29 cellular contexts compared by ENCODE assay signal in genomic region chr9:133653638-133654037, GRCh38. TPM values are rescaled to one million over a fixed set of nuclear protein-coding genes. Genes with fewer than 3 reads are reported as not detected.
"Had no signal": no experiment of that assay in that cellular context is flagged by ENCODE, and none has a peak within 500 bp of the region (broad histone marks: within the 10 kb centered on the region; RNA-seq: fewer than 3 reads in every experiment).

No MANE protein-coding gene starts in this region.

- H3K4me3 ChIP-seq: dorsolateral prefrontal cortex, heart left ventricle, tibial artery, upper lobe of left lung, uterus had no signal

- H3K4me3 Mint-ChIP-seq: stimulated activated memory B cell treated with anti-CD40 and anti-IgM and Interleukin-4, amounts not matched to agents 10 μg/mL and 1 μg/mL and 100 μg/mL, for 72 hours; stimulated activated naive CD8-positive, alpha-beta T cell treated with anti-CD3 and anti-CD28 coated beads, Interleukin-15, Interleukin-2, amounts not matched to agents 100 ng/mL and 50 ng/mL, for 24 hours had no signal

- ATAC-seq: heart left ventricle; naive thymus-derived CD4-positive, alpha-beta T cell; right cardiac atrium; stimulated activated memory B cell treated with anti-CD40 and anti-IgM and Interleukin-4, amounts not matched to agents 10 μg/mL and 1 μg/mL and 100 μg/mL, for 72 hours had no signal

- H3K4me1 ChIP-seq: uterus had no signal

- H3K4me1 Mint-ChIP-seq: stimulated activated memory B cell treated with anti-CD40 and anti-IgM and Interleukin-4, amounts not matched to agents 10 μg/mL and 1 μg/mL and 100 μg/mL, for 72 hours had no signal

- H3K27ac ChIP-seq: heart left ventricle, tibial artery, upper lobe of left lung, uterus had no signal

- H3K27ac Mint-ChIP-seq: stimulated activated memory B cell treated with anti-CD40 and anti-IgM and Interleukin-4, amounts not matched to agents 10 μg/mL and 1 μg/mL and 100 μg/mL, for 72 hours; stimulated activated naive CD8-positive, alpha-beta T cell treated with anti-CD3 and anti-CD28 coated beads, Interleukin-15, Interleukin-2, amounts not matched to agents 100 ng/mL and 50 ng/mL, for 24 hours had no signal

- H3K36me3 ChIP-seq: heart left ventricle, tibial artery, upper lobe of left lung, uterus had no signal

- H3K36me3 Mint-ChIP-seq: naive thymus-derived CD4-positive, alpha-beta T cell; stimulated activated memory B cell treated with anti-CD40 and anti-IgM and Interleukin-4, amounts not matched to agents 10 μg/mL and 1 μg/mL and 100 μg/mL, for 72 hours had no signal

- FAIRE-seq: frontal cortex, islet of Langerhans, small intestine had no signal

- H3K9me3 Mint-ChIP-seq: naive thymus-derived CD4-positive, alpha-beta T cell; stimulated activated memory B cell treated with anti-CD40 and anti-IgM and Interleukin-4, amounts not matched to agents 10 μg/mL and 1 μg/mL and 100 μg/mL, for 72 hours; stimulated activated naive CD8-positive, alpha-beta T cell treated with anti-CD3 and anti-CD28 coated beads, Interleukin-15, Interleukin-2, amounts not matched to agents 100 ng/mL and 50 ng/mL, for 24 hours had no signal

- H3K9me3 ChIP-seq: heart left ventricle, tibial artery, upper lobe of left lung, uterus had no signal

- DNase-seq: cortex of kidney; dorsolateral prefrontal cortex; effector CD8-positive, alpha-beta T cell; heart left ventricle; hypothalamus; kidney glomerular epithelial cell; mesendoderm; naive thymus-derived CD4-positive, alpha-beta T cell; stimulated activated CD4-positive, alpha-beta T cell treated with anti-CD3 and anti-CD28 coated beads, Interleukin-12 subunit alpha, Interleukin-12 subunit beta, amount 100 ng/mL, for 4 hours; stimulated activated CD4-positive, alpha-beta T cell treated with anti-CD3 and anti-CD28 coated beads, Interleukin-2, amount 100 ng/mL, for 48 hours; stimulated activated CD8-positive, alpha-beta memory T cell treated with anti-CD3 and anti-CD28 coated beads, Interleukin-4, amount 100 ng/mL, for 48 hours; tibial artery; uterus had no signal

RNA-seq across cellular contexts. Expression of gene DBH, which starts 17.5 kb away (rescaled TPM):
- total RNA-seq: fibroblast of lung, glomerular endothelial cell, lung microvascular endothelial cell, osteocyte, posterior vena cava, temporal lobe had no signal
- polyA plus RNA-seq: fibroblast of lung, heart left ventricle, neural cell had no signal

RNA-seq across cellular contexts. Expression of gene FAM163B, which starts 44.4 kb away (rescaled TPM):
- total RNA-seq: fibroblast of lung; glomerular endothelial cell; heart left ventricle; lung microvascular endothelial cell; mononuclear cell; naive thymus-derived CD4-positive, alpha-beta T cell; osteocyte; posterior vena cava; upper lobe of left lung; uterus had no signal
- polyA plus RNA-seq: esophagus; fibroblast of lung; naive thymus-derived CD4-positive, alpha-beta T cell had no signal
